In genomic region chr17:6072611-6073010, GRCh38 we compare ENCODE assay signal across 28 cellular contexts. TPM values are rescaled to one million over a fixed set of nuclear protein-coding genes. Genes with fewer than 3 reads are reported as not detected.
"Had no signal": no experiment of that assay in that cellular context is flagged by ENCODE, and none has a peak within 500 bp of the region (broad histone marks: within the 10 kb centered on the region; RNA-seq: fewer than 3 reads in every experiment).

No MANE protein-coding gene starts in this region.

- H3K4me3 ChIP-seq: coronary artery, gastroesophageal sphincter, pancreas, prostate gland, sigmoid colon, smooth muscle cell, tibial nerve had no signal

- H3K36me3 ChIP-seq: gastroesophageal sphincter, neutrophil, pancreas, prostate gland, sigmoid colon, tibial nerve had no signal

- H3K27ac Mint-ChIP-seq: activated naive CD8-positive, alpha-beta T cell; memory B cell; naive thymus-derived CD8-positive, alpha-beta T cell; stimulated activated naive B cell treated with anti-CD40 and anti-IgM and Interleukin-4, amounts not matched to agents 10 μg/mL and 1 μg/mL and 100 μg/mL, for 72 hours; T-helper 1 cell treated with Interleukin-12 subunit alpha and Interleukin-12 subunit beta and Interleukin-4 antibody, amounts not matched to agents 30 μg/mL and 1 μg/mL, for 36 hours had no signal

- ATAC-seq: activated CD4-positive, CD25-positive, alpha-beta regulatory T cell treated with anti-CD3 and anti-CD28 coated beads, Interleukin-2, amount 50 U/mL, for 24 hours; gastroesophageal sphincter; naive thymus-derived CD8-positive, alpha-beta T cell; pancreas; stimulated activated naive B cell treated with anti-CD40 and anti-IgM and Interleukin-4, amounts not matched to agents 10 μg/mL and 1 μg/mL and 100 μg/mL, for 72 hours had no signal

- H3K4me2 ChIP-seq: smooth muscle cell had no signal

- DNase-seq: activated CD4-positive, alpha-beta T cell treated with anti-CD3 and anti-CD28 coated beads for 48 hours; activated CD4-positive, alpha-beta T cell treated with anti-CD3 and anti-CD28 coated beads, Interleukin-2, amount 50 U/mL, for 48 hours; activated CD8-positive, alpha-beta memory T cell treated with anti-CD3 and anti-CD28 coated beads for 24 hours; activated effector memory CD4-positive, alpha-beta T cell treated with Interleukin-2 at 50 U/mL for 16 hours; activated naive CD4-positive, alpha-beta T cell treated with Interleukin-2 at 50 U/mL for 16 hours; effector memory CD4-positive, alpha-beta T cell; head of caudate nucleus; hypothalamus; pancreas; retina; sigmoid colon; stimulated activated CD4-positive, alpha-beta T cell treated with anti-CD3 and anti-CD28 coated beads, Interleukin-1b, Interleukin-23, amount 100 ng/mL, for 48 hours; stimulated activated naive B cell treated with anti-CD40 and anti-IgM and Interleukin-4, amounts not matched to agents 10 μg/mL and 1 μg/mL and 100 μg/mL, for 72 hours; SW 1271; T-helper 9 cell had no signal

- H3K27ac ChIP-seq: coronary artery, gastroesophageal sphincter, neutrophil, pancreas, prostate gland, sigmoid colon, tibial nerve, VCaP had no signal

- H3K27me3 ChIP-seq: dorsolateral prefrontal cortex, pancreas had no signal

- H3K4me1 ChIP-seq: pancreas, prostate gland had no signal

- H3K36me3 Mint-ChIP-seq: activated naive CD8-positive, alpha-beta T cell; naive thymus-derived CD8-positive, alpha-beta T cell had no signal

- H3K9me3 Mint-ChIP-seq: memory B cell; stimulated activated naive B cell treated with anti-CD40 and anti-IgM and Interleukin-4, amounts not matched to agents 10 μg/mL and 1 μg/mL and 100 μg/mL, for 72 hours; T-helper 1 cell treated with Interleukin-12 subunit alpha and Interleukin-12 subunit beta and Interleukin-4 antibody, amounts not matched to agents 30 μg/mL and 1 μg/mL, for 36 hours had no signal

- H3K9me3 ChIP-seq: gastroesophageal sphincter, neutrophil, pancreas, prostate gland, sigmoid colon, tibial nerve had no signal

- H3K4me3 Mint-ChIP-seq: activated naive CD8-positive, alpha-beta T cell; memory B cell; stimulated activated naive B cell treated with anti-CD40 and anti-IgM and Interleukin-4, amounts not matched to agents 10 μg/mL and 1 μg/mL and 100 μg/mL, for 72 hours; T-helper 1 cell treated with Interleukin-12 subunit alpha and Interleukin-12 subunit beta and Interleukin-4 antibody, amounts not matched to agents 30 μg/mL and 1 μg/mL, for 36 hours had no signal

RNA-seq across cellular contexts. Expression of gene WSCD1, which starts 2.4 kb away (rescaled TPM):
- total RNA-seq: naive thymus-derived CD8-positive, alpha-beta T cell had no signal
